In genomic region chr9:138077126-138077525, GRCh38 we compare ENCODE assay signal across 18 cellular contexts.
DNase-seq lines count a peak whose midpoint lies in the region; ATAC-seq, FAIRE-seq and TF ChIP-seq lines count a peak whose summit lies in the region.
"Had no signal": no experiment of that assay in that cellular context is flagged by ENCODE, and none has a peak within 500 bp of the region (broad histone marks: within the 10 kb centered on the region; RNA-seq: fewer than 3 reads in every experiment).

No MANE protein-coding gene starts in this region.

- peaks cover 3% of the 10 kb centered on the region for H3K27me3 Mint-ChIP-seq in activated CD8-positive, alpha-beta memory T cell treated with anti-CD3 and anti-CD28 coated beads, Interleukin-2, amount 10 ng/mL, durations not matched to agents 7 days and 5 days
- H3K27me3 Mint-ChIP-seq in WTC11 (ENCODE audit: low read depth), result no peaks in the 10 kb centered on the region; the same call in 1 of the 2 replicates

- no peak for TF ChIP-seq CTCF in WTC11 (IDR thresholded peaks at IDR 0.05)
- TF ChIP-seq CTCF in kidney (IDR thresholded peaks at IDR 0.05; ENCODE audit: borderline replicate concordance, extremely low read depth, insufficient read depth), result no peak
- no peak for TF ChIP-seq CTCF in stomach (IDR thresholded peaks at IDR 0.05)
- TF ChIP-seq CTCF in omental fat pad (IDR thresholded peaks at IDR 0.05), result no peak

- POLR2A ChIA-PET in WTC11 (lab: Charles Lee), result no interaction called here

- no peak overlapping the region for H3K4me3 Mint-ChIP-seq in activated CD8-positive, alpha-beta memory T cell treated with anti-CD3 and anti-CD28 coated beads, Interleukin-2, amount 10 ng/mL, durations not matched to agents 7 days and 5 days
- H3K4me3 Mint-ChIP-seq in WTC11, result no peak overlapping the region
- H3K4me3 Mint-ChIP-seq: GM23338, HFFc6 had no signal

- H3K4me3 ChIP-seq in kidney (ENCODE audit: low read length in 2 of 2) (no peak overlapping the region), stomach (no peak overlapping the region)
- H3K4me3 ChIP-seq: BLaER1 treated with 17β-estradiol and CSF1 and Interleukin-3, amounts not matched to agents 10 nM and 100 nM; GM23338 had no signal

- H3K9me3 ChIP-seq in kidney (ENCODE audit: control insufficient read depth in 1 of 2, low read length in 2 of 2) (no peaks in the 10 kb centered on the region), stomach (no peaks in the 10 kb centered on the region)
- H3K9me3 ChIP-seq: BLaER1 treated with 17β-estradiol and CSF1 and Interleukin-3, amounts not matched to agents 10 nM and 100 nM had no signal

- FAIRE-seq in kidney (lab: Jason Lieb, UNC), result no peak

- peaks cover 0 to 27% (median 0%) of the 10 kb centered on the region in 3 donors for H3K27me3 ChIP-seq in stomach
- H3K27me3 ChIP-seq: BLaER1 treated with 17β-estradiol and CSF1 and Interleukin-3, amounts not matched to agents 10 nM and 100 nM had no signal

- no peak for TF ChIP-seq EP300 in stomach (IDR thresholded peaks at IDR 0.05)

- 81 to 89% (median 85%) methylated on average over 9 of the region's 9 CpGs for WGBS in stomach, 5 donors

- H3K36me3 ChIP-seq in kidney (ENCODE audit: control insufficient read depth in 1 of 2, insufficient read depth in 2 of 2, low read length in 2 of 2), result no peaks in the 10 kb centered on the region
- H3K36me3 ChIP-seq in stomach, result no peaks in the 10 kb centered on the region
- H3K36me3 ChIP-seq: BLaER1 treated with 17β-estradiol and CSF1 and Interleukin-3, amounts not matched to agents 10 nM and 100 nM had no signal

- H3K4me1 ChIP-seq in kidney (ENCODE audit: control insufficient read depth in 1 of 2, insufficient read depth in 1 of 2, low read depth in 1 of 2, low read length in 2 of 2) (no peaks in the 10 kb centered on the region), stomach (no peaks in the 10 kb centered on the region)
- H3K4me1 ChIP-seq: BLaER1 treated with 17β-estradiol and CSF1 and Interleukin-3, amounts not matched to agents 10 nM and 100 nM had no signal

- TF ChIP-seq POLR2A in stomach (IDR thresholded peaks at IDR 0.05), result no peak

- H3K9me3 Mint-ChIP-seq in activated CD8-positive, alpha-beta memory T cell treated with anti-CD3 and anti-CD28 coated beads, Interleukin-2, amount 10 ng/mL, durations not matched to agents 7 days and 5 days (ENCODE audit: low read depth), result no peaks in the 10 kb centered on the region
- H3K9me3 Mint-ChIP-seq in WTC11, result peaks cover 13% of the 10 kb centered on the region
- H3K9me3 Mint-ChIP-seq: GM23338 had no signal

- no peaks in the 10 kb centered on the region for H3K4me1 Mint-ChIP-seq in activated CD8-positive, alpha-beta memory T cell treated with anti-CD3 and anti-CD28 coated beads, Interleukin-2, amount 10 ng/mL, durations not matched to agents 7 days and 5 days
- peaks cover 18% of the 10 kb centered on the region for H3K4me1 Mint-ChIP-seq in WTC11

- H3K27ac ChIP-seq in kidney (ENCODE audit: low read depth in 2 of 2, low read length in 2 of 2) (no peak overlapping the region), stomach (no peak overlapping the region)
- H3K27ac ChIP-seq: BLaER1 treated with 17β-estradiol and CSF1 and Interleukin-3, amounts not matched to agents 10 nM and 100 nM had no signal

- ATAC-seq in activated CD8-positive, alpha-beta memory T cell treated with anti-CD3 and anti-CD28 coated beads, Interleukin-2, amount 10 ng/mL, durations not matched to agents 7 days and 5 days, result no peak
- ATAC-seq in WTC11 (no peak), omental fat pad (ENCODE audit: low FRiP score) (no peak)
- ATAC-seq: GM23338, Panc1 had no signal

- DNase-seq in activated CD8-positive, alpha-beta memory T cell treated with anti-CD3 and anti-CD28 coated beads, Interleukin-2, amount 10 ng/mL, durations not matched to agents 7 days and 5 days, result peak; percentile 30
- DNase-seq in activated CD8-positive, alpha-beta memory T cell treated with anti-CD3 and anti-CD28 coated beads for 24 hours, result no peak
- DNase-seq in WTC11 (ENCODE audit: low spot score) (no peak), kidney (peak; percentile 55), stomach (peak; percentile 13), NCI-H526 (lab: John Stamatoyannopoulos, UW) (no peak), omental fat pad (ENCODE audit: low spot score) (no peak)
- DNase-seq in activated CD4-positive, CD25-positive, alpha-beta regulatory T cell (lab: John Stamatoyannopoulos, UW), result no peak
- DNase-seq: DMS 273 treated with DMSO at 0.1 percent for 48 hours, HFFc6, MM.1S, NCI-H1105, NCI-H187 treated with DMSO at 0.1 percent for 48 hours, NCI-H446 treated with DMSO at 0.1 percent for 48 hours, NCI-H82 had no signal

- no peak overlapping the region for H3K27ac Mint-ChIP-seq in activated CD8-positive, alpha-beta memory T cell treated with anti-CD3 and anti-CD28 coated beads, Interleukin-2, amount 10 ng/mL, durations not matched to agents 7 days and 5 days
- H3K27ac Mint-ChIP-seq in WTC11, result peak overlapping the region; percentile 88; the same call in 1 of the 2 replicates
- H3K27ac Mint-ChIP-seq: GM23338, HFFc6 had no signal

- no peak overlapping the region for H3K9ac ChIP-seq in kidney (ENCODE audit: low read length in 2 of 2)
- H3K9ac ChIP-seq: BLaER1 treated with 17β-estradiol and CSF1 and Interleukin-3, amounts not matched to agents 10 nM and 100 nM had no signal

- intact Hi-C loops in kidney (cut with DNase I), result no loop called here
- intact Hi-C loops in stomach (cut with DNase I; ENCODE audit: low total_unique reads), result no loop called here

- CTCF ChIA-PET in activated CD8-positive, alpha-beta memory T cell treated with anti-CD3 and anti-CD28 coated beads, Interleukin-2, amount 10 ng/mL, durations not matched to agents 7 days and 5 days (lab: Charles Lee), result interaction anchor here (1.1 kb wide), 1 partner anchor 13 kb away, joined by 3 read pairs; no protein-coding TSS in a partner anchor
- CTCF ChIA-PET in WTC11 (lab: Charles Lee), result no interaction called here

- H3K36me3 Mint-ChIP-seq in activated CD8-positive, alpha-beta memory T cell treated with anti-CD3 and anti-CD28 coated beads, Interleukin-2, amount 10 ng/mL, durations not matched to agents 7 days and 5 days, result no peaks in the 10 kb centered on the region
- H3K36me3 Mint-ChIP-seq in WTC11, result peaks cover 36% of the 10 kb centered on the region

TF ChIP-seq in WTC11, 78 proteins besides CTCF, POLR2A, EP300 and RAD21 (continues in another document):
- TF ChIP-seq MYBL2 (CRISPR knock-in tag; IDR thresholded peaks at IDR 0.05), result no peak
- TF ChIP-seq ZNF232 (CRISPR knock-in tag; IDR thresholded peaks at IDR 0.05), result no peak
- TF ChIP-seq ZNF281 (CRISPR knock-in tag; IDR thresholded peaks at IDR 0.05), result no peak
- TF ChIP-seq PRRX2 (CRISPR knock-in tag; IDR thresholded peaks at IDR 0.05), result no peak
- TF ChIP-seq STAT6 (CRISPR knock-in tag; conservative IDR thresholded peaks at IDR 0.05; ENCODE audit: low read depth), result no peak
- TF ChIP-seq ATF1 (CRISPR knock-in tag; IDR thresholded peaks at IDR 0.05), result no peak

Comparison
In these comparisons a context has a peak if more than half of its experiments do, and no peak if none do; other contexts are left out.
1. DNase-seq: peak in activated CD8-positive, alpha-beta memory T cell treated with anti-CD3 and anti-CD28 coated beads, Interleukin-2, amount 10 ng/mL, durations not matched to agents 7 days and 5 days (single experiment), kidney (single experiment) and stomach (single experiment); none in activated CD8-positive, alpha-beta memory T cell treated with anti-CD3 and anti-CD28 coated beads for 24 hours (single experiment), WTC11 (single experiment), NCI-H526 (0 of 2), omental fat pad (single experiment) and activated CD4-positive, CD25-positive, alpha-beta regulatory T cell (0 of 4).